In the genomic region with DNA sequence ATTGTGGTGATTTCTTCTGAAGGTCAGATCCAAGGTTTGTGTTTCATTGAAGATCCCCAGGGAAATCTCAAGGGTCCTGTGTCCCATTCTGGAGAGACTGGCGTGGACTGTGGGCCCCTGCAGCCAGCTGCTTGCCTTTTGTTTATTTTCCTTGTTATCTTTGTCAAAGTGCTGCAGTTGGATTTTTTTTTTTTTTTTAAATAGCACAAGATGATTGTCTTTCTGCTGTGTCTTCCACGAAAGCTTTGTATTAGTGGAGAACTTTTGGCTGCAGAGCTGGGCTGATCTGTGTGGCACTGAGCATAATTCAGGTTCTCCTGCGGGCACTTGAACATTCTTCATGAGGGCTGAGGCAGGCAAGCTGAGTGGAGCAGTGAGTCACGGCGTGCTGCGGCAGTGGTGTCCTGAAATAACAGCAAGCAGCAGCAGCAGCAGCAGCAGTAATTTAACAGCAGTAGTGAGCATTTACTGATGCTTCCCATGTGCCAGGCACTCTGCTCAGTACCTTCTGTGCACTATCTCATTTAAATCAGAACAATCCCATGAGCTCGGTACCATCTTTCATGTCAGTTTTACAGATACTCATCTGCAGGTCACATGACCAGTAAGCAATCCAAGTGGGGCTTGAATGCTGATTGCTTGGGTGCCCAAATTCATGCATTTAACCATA, we compare ENCODE assay signal across 10 cellular contexts. TPM values are rescaled to one million over a fixed set of nuclear protein-coding genes. Genes with fewer than 3 reads are reported as not detected.
A peak's percentile ranks its signal among the peaks of the same experiment; 100 is the strongest.
DNase-seq lines count a peak whose midpoint lies in the region; ATAC-seq, FAIRE-seq and TF ChIP-seq lines count a peak whose summit lies in the region.
"Had no signal": no experiment of that assay in that cellular context is flagged by ENCODE, and none has a peak within 500 bp of the region (broad histone marks: within the 10 kb centered on the region; RNA-seq: fewer than 3 reads in every experiment).

No MANE protein-coding gene starts in this region.

- no peaks in the 10 kb centered on the region for H3K27me3 ChIP-seq in right lobe of liver
- H3K27me3 ChIP-seq in HepG2 (ENCODE audit: control insufficient read depth in 1 of 2, insufficient read depth in 2 of 2, low read length in 2 of 2), result no peaks in the 10 kb centered on the region
- H3K27me3 ChIP-seq in lower lobe of right lung (ENCODE audit: low read depth), result no peaks in the 10 kb centered on the region
- no peaks in the 10 kb centered on the region for H3K27me3 ChIP-seq in aorta (ENCODE audit: control insufficient read depth in 1 of 2, insufficient read depth in 2 of 2, low read length in 1 of 2)

- CTCF ChIA-PET in HepG2 (lab: Yijun Ruan, JAX; ENCODE audit: low intra/inter-chr PET ratio, low total read pairs), result no interaction called here

- H3K79me2 ChIP-seq in HepG2 (ENCODE audit: insufficient read depth, low read length), result no peaks in the 10 kb centered on the region

- intact Hi-C loops in right lobe of liver (cut with DNase I), result no loop called here
- intact Hi-C loops in HepG2 (cut with micrococcal nuclease; ENCODE audit: unreplicated experiment), result no loop called here
- intact Hi-C loops in lower lobe of right lung (cut with DNase I), result no loop called here
- intact Hi-C loops in aorta (cut with DNase I), result loop anchor here (5.0 kb wide), 2 partner anchors 43 to 48 kb away; partner anchors contain the start of gene MITF (in 1 of the 2)

- WGBS in right lobe of liver (ENCODE audit: insufficient coverage, low coverage, low lambda C conversion rate, missing lambda C conversion rate), result 75% methylated on average over 7 of the region's 7 CpGs
- 26% methylated on average over 7 of the region's 7 CpGs for WGBS in HepG2 (ENCODE audit: low lambda C conversion rate)
- WGBS in aorta, 2 donors, result 8 to 14% methylated on average over 7 of the region's 7 CpGs

- no peaks in the 10 kb centered on the region for H3K4me1 ChIP-seq in right lobe of liver
- no peaks in the 10 kb centered on the region for H3K4me1 ChIP-seq in HepG2 (ENCODE audit: insufficient read depth, low read length)
- H3K4me1 ChIP-seq in lower lobe of right lung, result peaks cover 49% of the 10 kb centered on the region
- H3K4me1 ChIP-seq in aorta (ENCODE audit: control insufficient read depth in 1 of 2, insufficient read depth in 2 of 2, low read length in 2 of 2), result peaks cover 0 to 2% of the 10 kb centered on the region in 2 donors

- in situ Hi-C loops in HepG2 (cut with HindIII; ENCODE audit: extremely low pct_ligation_motif_present, low pct_unique_long_range_greater_than_20kb), result no loop called here

- TF ChIP-seq EP300 in HepG2 (IDR thresholded peaks at IDR 0.05; ENCODE audit: low read depth in 2 of 2, low read length in 2 of 2) (no peak), HepG2 (CRISPR knock-in tag; IDR thresholded peaks at IDR 0.05; ENCODE audit: borderline replicate concordance) (no peak)

- H3K9ac ChIP-seq in HepG2 (ENCODE audit: insufficient read depth, low read depth, low read length), result no peak overlapping the region

- TF ChIP-seq RAD21 in HepG2 (CRISPR knock-in tag; IDR thresholded peaks at IDR 0.05), result no peak

- H3K27ac ChIP-seq in right lobe of liver (no peak overlapping the region), HepG2 (ENCODE audit: extremely low read length, insufficient read depth, low read length) (no peak overlapping the region), coronary artery (peak overlapping the region in 1 of 2 donors; percentile 46), lower lobe of right lung (peak overlapping the region; percentile 12), aorta (ENCODE audit: low read depth in 1 of 2, low read length in 2 of 2) (no peak overlapping the region)

- no peak for TF ChIP-seq POLR2A in right lobe of liver (IDR thresholded peaks at IDR 0.05)
- TF ChIP-seq POLR2A in HepG2 (IDR thresholded peaks at IDR 0.05; ENCODE audit: insufficient read depth in 1 of 2, low read depth in 2 of 2, low read length in 2 of 2), result no peak

- POLR2A ChIA-PET in HepG2 (lab: Yijun Ruan, JAX), result no interaction called here

- no peak overlapping the region for H3K4me2 ChIP-seq in HepG2 (ENCODE audit: low read depth, low read length)

- no peaks in the 10 kb centered on the region for H3K36me3 ChIP-seq in right lobe of liver
- H3K36me3 ChIP-seq in HepG2 (replicated peaks in 1 of 2; ENCODE audit: control insufficient read depth in 1 of 2, insufficient read depth in 2 of 2, low read length in 2 of 2), result no peaks in the 10 kb centered on the region
- no peaks in the 10 kb centered on the region for H3K36me3 ChIP-seq in lower lobe of right lung
- no peaks in the 10 kb centered on the region for H3K36me3 ChIP-seq in aorta (ENCODE audit: control insufficient read depth in 1 of 2, insufficient read depth in 2 of 2, low read length in 1 of 2)

- BruUV-seq in HepG2 (replicated peaks; lab: Mats Ljungman, UMichigan), result no TSS peak

- H4K20me1 ChIP-seq in HepG2 (ENCODE audit: insufficient read depth, low read length), result no peaks in the 10 kb centered on the region

- peak in 3 of 4 donors; percentile 26 to 57 (median 44) for ATAC-seq in right lobe of liver
- ATAC-seq in HepG2, result no peak
- peak; percentile 95 to 99 for ATAC-seq in lower lobe of right lung
- ATAC-seq in aorta (ENCODE audit: low FRiP score), result peak; percentile 89
- no peak for ATAC-seq in GM18517 (IDR thresholded peaks at IDR 0.05; ENCODE audit: unreplicated experiment)
- no peak for ATAC-seq in GM18907 (IDR thresholded peaks at IDR 0.05; ENCODE audit: unreplicated experiment)
- no peak for ATAC-seq in HG03039 (IDR thresholded peaks at IDR 0.05; ENCODE audit: unreplicated experiment)

- TF ChIP-seq CTCF in right lobe of liver (IDR thresholded peaks at IDR 0.05), result no peak
- no peak for TF ChIP-seq CTCF in HepG2 (CRISPR knock-in tag; IDR thresholded peaks at IDR 0.05)
- no peak for TF ChIP-seq CTCF in coronary artery (IDR thresholded peaks at IDR 0.05)
- no peak for TF ChIP-seq CTCF in lower lobe of right lung (IDR thresholded peaks at IDR 0.05)

- no peaks in the 10 kb centered on the region for H3K9me3 ChIP-seq in right lobe of liver
- no peaks in the 10 kb centered on the region for H3K9me3 ChIP-seq in HepG2 (ENCODE audit: low read length)
- peaks cover 2% of the 10 kb centered on the region for H3K9me3 ChIP-seq in lower lobe of right lung
- no peaks in the 10 kb centered on the region for H3K9me3 ChIP-seq in aorta (ENCODE audit: control insufficient read depth, low read length)

- H3K4me3 ChIP-seq in right lobe of liver, result no peak overlapping the region
- no peak overlapping the region for H3K4me3 ChIP-seq in HepG2 (replicated peaks in 1 of 3; ENCODE audit: insufficient read depth in 1 of 3, low read depth in 2 of 3, low read length in 3 of 3)
- H3K4me3 ChIP-seq in coronary artery, result no peak overlapping the region
- H3K4me3 ChIP-seq in lower lobe of right lung, result no peak overlapping the region
- H3K4me3 ChIP-seq in aorta (ENCODE audit: low read length in 2 of 2), result no peak overlapping the region

- peak in 1 of 3 donors; percentile 26 for DNase-seq in right lobe of liver
- no peak for DNase-seq in HepG2 (ENCODE audit: low spot score)
- peak; percentile 76 for DNase-seq in coronary artery (ENCODE audit: low spot score)
- peak; percentile 84 for DNase-seq in lower lobe of right lung
- peak; percentile 82 to 86 for DNase-seq in aorta
- DNase-seq: small intestine had no signal

- no peak overlapping the region for H2AFZ ChIP-seq in HepG2 (ENCODE audit: low read length)

- FAIRE-seq in HepG2 (lab: Jason Lieb, UNC), result no peak
- FAIRE-seq: colon, small intestine had no signal

TF ChIP-seq in HepG2, 621 proteins besides CTCF, POLR2A, EP300 and RAD21 (continues in another document):
- TF ChIP-seq ZNF382 (CRISPR knock-in tag; IDR thresholded peaks at IDR 0.05; ENCODE audit: borderline replicate concordance) (no peak), NPAS2 (CRISPR knock-in tag; IDR thresholded peaks at IDR 0.05; ENCODE audit: borderline replicate concordance) (no peak), NONO (IDR thresholded peaks at IDR 0.05) (no peak), NONO (CRISPR knock-in tag; conservative IDR thresholded peaks at IDR 0.05) (no peak), AKAP8 (CRISPR knock-in tag; IDR thresholded peaks at IDR 0.05) (no peak), ZNF354B (CRISPR knock-in tag; IDR thresholded peaks at IDR 0.05) (no peak), PRPF4 (IDR thresholded peaks at IDR 0.05; ENCODE audit: low read depth, low read length, poor library complexity, severe bottlenecking) (no peak), CBFB (CRISPR knock-in tag; IDR thresholded peaks at IDR 0.05) (no peak)
- TF ChIP-seq, protein P1, sequence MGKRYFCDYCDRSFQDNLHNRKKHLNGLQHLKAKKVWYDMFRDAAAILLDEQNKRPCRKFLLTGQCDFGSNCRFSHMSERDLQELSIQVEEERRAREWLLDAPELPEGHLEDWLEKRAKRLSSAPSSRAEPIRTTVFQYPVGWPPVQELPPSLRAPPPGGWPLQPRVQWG (CRISPR knock-in tag; IDR thresholded peaks at IDR 0.05; ENCODE audit: borderline replicate concordance, low read depth), result no peak

RNA-seq across cellular contexts. Expression of gene MITF, which starts 45.7 kb away (rescaled TPM):
- total RNA-seq in right lobe of liver, result 1 to 10 TPM; 1.9 to 4.1 (median 3.8) TPM
- 0.14 and 0.38 TPM in 2 replicates for total RNA-seq in HepG2 (2016; rRNA removed; fragmentation: Illumina TruSeq; extraction: Trizol)
- not detected in 2 replicates for total RNA-seq in HepG2 (2016; cell fraction: cytosol; rRNA removed; fragmentation: Illumina TruSeq; extraction: Trizol; ENCODE audit: low read depth)
- 0.15 and 0.19 TPM in 2 replicates for total RNA-seq in HepG2 (2016; cell fraction: insoluble cytoplasmic fraction; rRNA removed; fragmentation: Illumina TruSeq; extraction: Trizol)
- total RNA-seq in HepG2 (2016; cell fraction: membrane; rRNA removed; fragmentation: Illumina TruSeq; extraction: Trizol), result 0.34 and 0.37 TPM in 2 replicates
- 0.50 TPM in 1 of 2 replicates, not detected in the other for total RNA-seq in HepG2 (2016; cell fraction: nucleus; rRNA removed; fragmentation: Illumina TruSeq; extraction: Trizol)
- 0.12 and 0.21 TPM in 2 replicates for polyA plus RNA-seq in HepG2 (2011; rRNA removed)
- polyA plus RNA-seq in HepG2 (2011; cell fraction: cytosol; rRNA removed), result 0.06 and 0.11 TPM in 2 replicates
- 0.03 TPM in 1 of 2 replicates, not detected in the other for polyA plus RNA-seq in HepG2 (2011; cell fraction: nucleus; rRNA removed)
- polyA plus RNA-seq in HepG2 (2012), result 0.04 and 0.05 TPM in 2 replicates
- polyA plus RNA-seq in HepG2 (2016; cell fraction: cytosol; fragmentation: Illumina TruSeq; extraction: Trizol; ENCODE audit: low read depth), result 0.07 TPM in 1 of 2 replicates, not detected in the other
- polyA plus RNA-seq in HepG2 (2016; cell fraction: insoluble cytoplasmic fraction; fragmentation: Illumina TruSeq; extraction: Trizol; ENCODE audit: low read depth), result 0.28 TPM in 1 of 2 replicates, not detected in the other
- 0.06 and 0.34 TPM in 2 replicates for polyA plus RNA-seq in HepG2 (2016; cell fraction: membrane; fragmentation: Illumina TruSeq; extraction: Trizol; ENCODE audit: low read depth)
- polyA plus RNA-seq in HepG2 (2016; cell fraction: nucleus; fragmentation: Illumina TruSeq; extraction: Trizol; ENCODE audit: insufficient read depth, low read depth), result 0.29 TPM in 1 of 2 replicates, not detected in the other
- polyA minus RNA-seq in HepG2 (2011; rRNA and poly(A)+ RNA removed; ENCODE audit: low replicate concordance), result 1.6 and 72.3 TPM in 2 replicates
- polyA minus RNA-seq in HepG2 (2011; cell fraction: cytosol; rRNA and poly(A)+ RNA removed), result not detected in 2 replicates
- 0.39 and 1.1 TPM in 2 replicates for polyA minus RNA-seq in HepG2 (2011; cell fraction: nucleus; rRNA and poly(A)+ RNA removed)
- total RNA-seq in lower lobe of right lung, result 45.1 TPM
- total RNA-seq in aorta, result 10 to 100 TPM; 28.4 to 30.5 TPM
- polyA plus RNA-seq in aorta, result 1 to 10 TPM; 4.1 to 6.5 TPM

Comparison
In these comparisons a context has a peak if more than half of its experiments do, and no peak if none do; other contexts are left out.
1. ATAC-seq: peak in right lobe of liver (3 of 4), lower lobe of right lung (2 of 2) and aorta (single experiment); none in HepG2 (single experiment), GM18517 (single experiment), GM18907 (single experiment) and HG03039 (single experiment).
2. intact Hi-C loops: an anchor here in aorta (5.0 kb wide); none called in right lobe of liver, HepG2 and lower lobe of right lung.